1 cellular context compared by ENCODE assay signal in genomic region chr4:78938868-78939666, GRCh38.
TF ChIP-seq lines count a peak whose summit lies in the region.

TSS of gene PAQR3 (minus strand) at chr4:78939438. CDS start at chr4:78939224, 214 bp downstream.

TF ChIP-seq in GM12878, 131 proteins besides CTCF, POLR2A, EP300 and RAD21 (continued from another document and continues in another):
- peak; percentile 9 to 53; a peak in 2 of 3 replicates for TF ChIP-seq EGR1 (IDR thresholded peaks at IDR 0.05; ENCODE audit: borderline replicate concordance in 1 of 2, low read depth in 2 of 2, low read length in 2 of 2)
- TF ChIP-seq CHD1 (IDR thresholded peaks at IDR 0.05; ENCODE audit: low read depth, low read length), result no peak
- no peak for TF ChIP-seq STAT1 (conservative IDR thresholded peaks at IDR 0.05)
- peak; percentile 63; the same call in 1 of the 2 replicates for TF ChIP-seq POLR2AphosphoS5 (IDR thresholded peaks at IDR 0.05; ENCODE audit: low read length)
- no peak for TF ChIP-seq CBFB (IDR thresholded peaks at IDR 0.05; ENCODE audit: low read depth)
- no peak for TF ChIP-seq SMAD1 (IDR thresholded peaks at IDR 0.05; ENCODE audit: low read depth, partially characterized antibody)
- TF ChIP-seq E2F4 (IDR thresholded peaks at IDR 0.05; ENCODE audit: low read depth, low read length), result no peak
- no peak for TF ChIP-seq ATF2 (IDR thresholded peaks at IDR 0.05; ENCODE audit: low read length)
- no peak for TF ChIP-seq RAD51 (IDR thresholded peaks at IDR 0.05)
- TF ChIP-seq RUNX3 (IDR thresholded peaks at IDR 0.05; ENCODE audit: low read length), result no peak
- no peak for TF ChIP-seq PML (IDR thresholded peaks at IDR 0.05; ENCODE audit: low read length)
- TF ChIP-seq NKRF (conservative IDR thresholded peaks at IDR 0.05), result peak; percentile 84
- TF ChIP-seq RELA (IDR thresholded peaks at IDR 0.05; ENCODE audit: borderline replicate concordance, partially characterized antibody), result peak; percentile 17
- TF ChIP-seq NR2F1 (conservative IDR thresholded peaks at IDR 0.05), result peak; percentile 53
- no peak for TF ChIP-seq ZBTB40 (IDR thresholded peaks at IDR 0.05; ENCODE audit: borderline replicate concordance)
- TF ChIP-seq TAF1 (IDR thresholded peaks at IDR 0.05; ENCODE audit: borderline replicate concordance, low read depth, low read length), result peak; percentile 35; the same call in 1 of the 2 replicates
- TF ChIP-seq ZNF687 (IDR thresholded peaks at IDR 0.05), result peak; percentile 68; the same call in 1 of the 2 replicates
- no peak for TF ChIP-seq ZBTB4 (CRISPR knock-in tag; IDR thresholded peaks at IDR 0.05)
- TF ChIP-seq SUPT20H (IDR thresholded peaks at IDR 0.05; ENCODE audit: borderline replicate concordance, control insufficient read depth, low read depth, low read length), result no peak
- TF ChIP-seq GATAD2B (conservative IDR thresholded peaks at IDR 0.05; ENCODE audit: low read depth), result peak; percentile 88
- peak; percentile 92 for TF ChIP-seq SMARCA5 (IDR thresholded peaks at IDR 0.05)
- TF ChIP-seq ZSCAN29 (IDR thresholded peaks at IDR 0.05), result no peak
- no peak for TF ChIP-seq MYB (IDR thresholded peaks at IDR 0.05; ENCODE audit: borderline replicate concordance, low read depth, low read length)
- TF ChIP-seq E2F8 (IDR thresholded peaks at IDR 0.05; ENCODE audit: low read depth, partially characterized antibody), result no peak
- no peak for TF ChIP-seq USF2 (IDR thresholded peaks at IDR 0.05; ENCODE audit: borderline replicate concordance, low read depth, low read length)
- no peak for TF ChIP-seq HDAC2 (IDR thresholded peaks at IDR 0.05)
- no peak for TF ChIP-seq ZNF592 (IDR thresholded peaks at IDR 0.05)
- peak; percentile 96 for TF ChIP-seq LARP7 (IDR thresholded peaks at IDR 0.05)
- no peak for TF ChIP-seq CEBPB (IDR thresholded peaks at IDR 0.05; ENCODE audit: borderline replicate concordance in 1 of 2, low read depth in 2 of 2, low read length in 2 of 2)
- TF ChIP-seq HDAC6 (IDR thresholded peaks at IDR 0.05; ENCODE audit: unreplicated experiment), result no peak
